ENCODE assay signal across 8 cellular contexts in the genomic region with DNA sequence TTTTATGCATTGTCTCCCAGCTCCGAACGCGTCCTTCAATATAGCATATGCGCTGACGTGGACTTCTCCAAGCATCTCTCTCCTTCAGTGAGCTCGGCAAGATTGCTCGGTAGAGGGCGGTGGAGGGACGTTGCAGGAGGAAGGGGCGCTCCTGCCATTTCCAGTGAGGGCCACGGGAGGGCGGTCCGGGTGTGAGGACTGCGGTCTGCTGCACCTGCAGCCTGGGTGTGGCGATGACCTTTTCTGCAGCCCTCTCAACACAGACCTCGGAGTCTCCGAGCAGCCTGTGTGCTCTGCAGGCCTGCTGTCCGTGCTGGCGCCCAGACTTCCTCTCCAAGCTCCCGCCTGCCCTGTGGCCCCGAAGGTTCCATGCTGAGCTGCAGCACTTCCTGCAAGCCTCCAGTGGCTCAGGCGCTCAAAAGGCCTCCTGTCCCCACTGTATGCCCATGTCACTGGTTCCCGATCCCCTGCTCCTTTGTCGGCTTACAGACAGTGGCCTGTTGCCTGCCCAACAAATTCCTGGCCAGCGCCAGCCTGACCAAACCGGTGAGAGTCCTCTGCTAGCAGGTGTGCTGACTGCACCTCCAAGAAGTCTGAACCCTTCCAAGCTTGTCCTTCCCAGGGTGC. TPM values are rescaled to one million over a fixed set of nuclear protein-coding genes. Genes with fewer than 3 reads are reported as not detected.
A peak's percentile ranks its signal among the peaks of the same experiment; 100 is the strongest.
DNase-seq lines count a peak whose midpoint lies in the region; ATAC-seq, FAIRE-seq and TF ChIP-seq lines count a peak whose summit lies in the region.

No MANE protein-coding gene starts in this region.

- DNase-seq in Ammon's horn (ENCODE audit: low spot score), result peak; percentile 95
- DNase-seq in GM19239 (ENCODE audit: insufficient read length, low spot score), result peak; percentile 97
- peak; percentile 87 for DNase-seq in NCI-H748 (lab: John Stamatoyannopoulos, UW; ENCODE audit: unreplicated experiment)
- DNase-seq in activated CD4-positive, alpha-beta T cell treated with anti-CD3 and anti-CD28 coated beads, Interleukin-2, amount 50 U/mL, for 1 hour, result peak; percentile 96
- DNase-seq in dedifferentiated amniotic fluid mesenchymal stem cell (ENCODE audit: extremely low spot score), result peak; percentile 76
- DNase-seq in right lobe of liver, result peak; percentile 95 to 96 (median 95)
- DNase-seq in stimulated activated CD4-positive, alpha-beta T cell treated with anti-CD3 and anti-CD28 coated beads, TNF-alpha, amount 100 ng/mL, for 1 hour (ENCODE audit: low read depth in 3 of 3, low spot score in 1 of 3), result peak; percentile 81 to 90 (median 87)

- H3K9me3 ChIP-seq in right lobe of liver, result no peaks in the 10 kb centered on the region

- peak; percentile 99 for FAIRE-seq in GM19239 (lab: Jason Lieb, UNC)

- WGBS in right lobe of liver (ENCODE audit: insufficient coverage, low coverage, low lambda C conversion rate, missing lambda C conversion rate), result under 1% methylated on average over 15 of the region's 26 CpGs

- no peak for TF ChIP-seq POLR2A in right lobe of liver (IDR thresholded peaks at IDR 0.05)

- peak; percentile 100 for TF ChIP-seq CTCF in right lobe of liver (IDR thresholded peaks at IDR 0.05)

- H3K36me3 ChIP-seq in right lobe of liver, result no peaks in the 10 kb centered on the region

- intact Hi-C loops in right lobe of liver (cut with DNase I), result loop anchor here in 1 of 2 donors (5.0 kb wide), 1 partner anchor 63 kb away; no protein-coding TSS in a partner anchor

- H3K4me3 ChIP-seq in right lobe of liver, result peak overlapping the region in 1 of 3 donors; percentile 10

- no peak overlapping the region for H3K27ac ChIP-seq in right lobe of liver

- peak; percentile 73 for ATAC-seq in HG03378 (IDR thresholded peaks at IDR 0.05; ENCODE audit: unreplicated experiment)
- ATAC-seq in right lobe of liver, result peak; percentile 90 to 97 (median 94)

- no peaks in the 10 kb centered on the region for H3K27me3 ChIP-seq in right lobe of liver

- H3K4me1 ChIP-seq in right lobe of liver, result peaks cover 0 to 38% (median 17%) of the 10 kb centered on the region in 4 donors

RNA-seq across cellular contexts. Expression of a gene that starts 8.9 kb away (rescaled TPM):
- total RNA-seq in right lobe of liver, result 10 to 100 TPM; 12.2 to 29.0 (median 20.9) TPM

RNA-seq across cellular contexts. Expression of a gene that starts 24.1 kb away (rescaled TPM):
- total RNA-seq in right lobe of liver, result 1 to 10 TPM in 4 of 6 experiments, under 1 TPM in 2; 0.19 to 3.6 (median 2.0) TPM
